ENCODE assay signal across 1 cellular context in genomic region chr13:108963846-108964600, GRCh38.
TF ChIP-seq lines count a peak whose summit lies in the region.

No MANE protein-coding gene starts in this region.

TF ChIP-seq in H1, 55 proteins besides CTCF, POLR2A, EP300 and RAD21:
- no peak for TF ChIP-seq CHD7 (IDR thresholded peaks at IDR 0.05; ENCODE audit: insufficient replicate concordance, low read length)
- TF ChIP-seq TCF12 (IDR thresholded peaks at IDR 0.05; ENCODE audit: low read depth, low read length): no peak
- no peak for TF ChIP-seq RNF2 (IDR thresholded peaks at IDR 0.05; ENCODE audit: borderline replicate concordance, low read depth, low read length, missing control alignments, poor library complexity, severe bottlenecking)
- TF ChIP-seq PHF8 (conservative IDR thresholded peaks at IDR 0.05; ENCODE audit: low read depth, low read length): no peak
- no peak for TF ChIP-seq CHD1 (IDR thresholded peaks at IDR 0.05; ENCODE audit: low read depth, low read length)
- no peak for TF ChIP-seq TBP (IDR thresholded peaks at IDR 0.05; ENCODE audit: low read depth, low read length)
- no peak for TF ChIP-seq SIRT6 (IDR thresholded peaks at IDR 0.05; ENCODE audit: low read length)
- no peak for TF ChIP-seq KDM1A (IDR thresholded peaks at IDR 0.05; ENCODE audit: borderline replicate concordance, low read length)
- TF ChIP-seq EGR1 (IDR thresholded peaks at IDR 0.05; ENCODE audit: borderline replicate concordance, low read depth, low read length): no peak
- TF ChIP-seq POLR2AphosphoS5 (IDR thresholded peaks at IDR 0.05; ENCODE audit: low read depth, low read length): no peak
- no peak for TF ChIP-seq SP4 (IDR thresholded peaks at IDR 0.05; ENCODE audit: low read length)
- TF ChIP-seq ZNF274 (IDR thresholded peaks at IDR 0.05; ENCODE audit: borderline replicate concordance, extremely low read depth, low read length): no peak
- no peak for TF ChIP-seq TAF7 (optimal IDR thresholded peaks at IDR 0.05; ENCODE audit: borderline replicate concordance, low read depth, low read length)
- no peak for TF ChIP-seq EZH2 (IDR thresholded peaks at IDR 0.05; ENCODE audit: low read depth, low read length, severe bottlenecking)
- TF ChIP-seq E2F6 (IDR thresholded peaks at IDR 0.05): no peak
- no peak for TF ChIP-seq YY1 (IDR thresholded peaks at IDR 0.05; ENCODE audit: low read depth, low read length)
- TF ChIP-seq CREB1 (IDR thresholded peaks at IDR 0.05): no peak
- TF ChIP-seq RXRA (IDR thresholded peaks at IDR 0.05; ENCODE audit: insufficient read depth, low read depth, low read length): no peak
- no peak for TF ChIP-seq TEAD4 (IDR thresholded peaks at IDR 0.05; ENCODE audit: low read depth, low read length)
